Comparison of ENCODE assay signal across 13 cellular contexts in genomic region chr15:81747477-81747876, GRCh38.
"Had no signal": no experiment of that assay in that cellular context is flagged by ENCODE, and none has a peak within 500 bp of the region (broad histone marks: within the 10 kb centered on the region; RNA-seq: fewer than 3 reads in every experiment).

No MANE protein-coding gene starts in this region.

- H3K36me3 Mint-ChIP-seq: activated naive CD4-positive, alpha-beta T cell treated with anti-CD3 and anti-CD28 coated beads, Interleukin-2, amount 50 U/mL, for 24 hours; mesothelial cell of epicardium; stimulated activated naive B cell treated with anti-CD40 and anti-IgM and Interleukin-4, amounts not matched to agents 10 μg/mL and 1 μg/mL and 100 μg/mL, for 72 hours had no signal

- H3K9me3 ChIP-seq: adrenal gland, breast epithelium, upper lobe of right lung had no signal

- H3K4me3 Mint-ChIP-seq: activated naive CD4-positive, alpha-beta T cell treated with anti-CD3 and anti-CD28 coated beads, Interleukin-2, amount 50 U/mL, for 24 hours; mesothelial cell of epicardium; stimulated activated naive B cell treated with anti-CD40 and anti-IgM and Interleukin-4, amounts not matched to agents 10 μg/mL and 1 μg/mL and 100 μg/mL, for 72 hours had no signal

- H3K4me3 ChIP-seq: adrenal gland, breast epithelium, upper lobe of right lung had no signal

- H3K9me3 Mint-ChIP-seq: activated naive CD4-positive, alpha-beta T cell treated with anti-CD3 and anti-CD28 coated beads, Interleukin-2, amount 50 U/mL, for 24 hours; mesothelial cell of epicardium; stimulated activated naive B cell treated with anti-CD40 and anti-IgM and Interleukin-4, amounts not matched to agents 10 μg/mL and 1 μg/mL and 100 μg/mL, for 72 hours had no signal

- H3K27ac ChIP-seq: adrenal gland, breast epithelium, upper lobe of right lung had no signal

- H3K4me1 Mint-ChIP-seq: activated naive CD4-positive, alpha-beta T cell treated with anti-CD3 and anti-CD28 coated beads, Interleukin-2, amount 50 U/mL, for 24 hours; stimulated activated naive B cell treated with anti-CD40 and anti-IgM and Interleukin-4, amounts not matched to agents 10 μg/mL and 1 μg/mL and 100 μg/mL, for 72 hours had no signal

- H3K27ac Mint-ChIP-seq: activated naive CD4-positive, alpha-beta T cell treated with anti-CD3 and anti-CD28 coated beads, Interleukin-2, amount 50 U/mL, for 24 hours; mesothelial cell of epicardium; stimulated activated naive B cell treated with anti-CD40 and anti-IgM and Interleukin-4, amounts not matched to agents 10 μg/mL and 1 μg/mL and 100 μg/mL, for 72 hours had no signal

- H3K27me3 ChIP-seq: breast epithelium had no signal

- DNase-seq: activated CD4-positive, alpha-beta T cell treated with anti-CD3 and anti-CD28 coated beads, Interleukin-2, amount 50 U/mL, for 4 hours; activated gamma-delta T cell; adrenal gland; cortex of kidney; kidney; occipital lobe; retina; stimulated activated naive B cell treated with anti-CD40 and anti-IgM and Interleukin-4, amounts not matched to agents 10 μg/mL and 1 μg/mL and 100 μg/mL, for 72 hours; upper lobe of right lung had no signal

- H3K36me3 ChIP-seq: adrenal gland, breast epithelium, upper lobe of right lung had no signal

- ATAC-seq: left lobe of liver; stimulated activated naive B cell treated with anti-CD40 and anti-IgM and Interleukin-4, amounts not matched to agents 10 μg/mL and 1 μg/mL and 100 μg/mL, for 72 hours; upper lobe of right lung had no signal

- H3K4me1 ChIP-seq: upper lobe of right lung had no signal
